Comparison of ENCODE assay signal across 12 cellular contexts in genomic region chr17:73430848-73431247, GRCh38.
A peak's percentile ranks its signal among the peaks of the same experiment; 100 is the strongest.
DNase-seq lines count a peak whose midpoint lies in the region; ATAC-seq and TF ChIP-seq lines count a peak whose summit lies in the region.
"Had no signal": no experiment of that assay in that cellular context is flagged by ENCODE, and none has a peak within 500 bp of the region (broad histone marks: within the 10 kb centered on the region; RNA-seq: fewer than 3 reads in every experiment).

No MANE protein-coding gene starts in this region.

- POLR2A ChIA-PET in CD8-positive, alpha-beta T cell (lab: Charles Lee) = no interaction called here

- intact Hi-C loops in CD8-positive, alpha-beta T cell (cut with DNase I, micrococcal nuclease) = loop anchor here in 1 of 2 experiments (2.0 kb wide), 1 partner anchor 214 kb away; the partner anchor contains the start of gene SDK2
- intact Hi-C loops in colonic mucosa (cut with DNase I) = no loop called here

- no peaks in the 10 kb centered on the region for H3K9me3 Mint-ChIP-seq in CD8-positive, alpha-beta T cell

- peaks cover 3% of the 10 kb centered on the region for H3K4me1 ChIP-seq in CD8-positive, alpha-beta T cell (ENCODE audit: insufficient read depth, low read length)
- H3K4me1 ChIP-seq in colonic mucosa = peaks cover 6% of the 10 kb centered on the region

- H3K4me3 Mint-ChIP-seq in CD8-positive, alpha-beta T cell = no peak overlapping the region

- peak in 2 of 7 experiments; percentile 18 to 38 for DNase-seq in CD8-positive, alpha-beta T cell
- peak; percentile 43 to 56 for DNase-seq in Kasumi-1 (lab: John Stamatoyannopoulos, UW)
- peak; percentile 26 for DNase-seq in NOMO-1 treated with dmso at 0.1 percent for 144 hours (lab: John Stamatoyannopoulos, UW; ENCODE audit: unreplicated experiment)
- DNase-seq in colonic mucosa = peak; percentile 29
- no peak for DNase-seq in GM13977 (ENCODE audit: low spot score)
- DNase-seq in foreskin fibroblast = no peak
- DNase-seq: activated effector memory CD4-positive, alpha-beta T cell treated with Interleukin-2 at 50 U/mL for 16 hours; effector memory CD4-positive, alpha-beta T cell; islet precursor cell had no signal

- H3K4me3 ChIP-seq in CD8-positive, alpha-beta T cell (ENCODE audit: low read depth, low read length) = no peak overlapping the region
- H3K4me3 ChIP-seq in colonic mucosa (no peak overlapping the region), foreskin fibroblast (ENCODE audit: low read depth in 1 of 2, low read length in 2 of 2) (no peak overlapping the region)
- H3K4me3 ChIP-seq: SK-N-MC had no signal

- H3K27me3 Mint-ChIP-seq in CD8-positive, alpha-beta T cell (ENCODE audit: low read depth) = no peaks in the 10 kb centered on the region

- ATAC-seq in CD8-positive, alpha-beta T cell = peak; percentile 35
- ATAC-seq in HG03196 (IDR thresholded peaks at IDR 0.05; ENCODE audit: unreplicated experiment) = no peak
- no peak for ATAC-seq in HG03457 (IDR thresholded peaks at IDR 0.05; ENCODE audit: unreplicated experiment)

- H3K27ac ChIP-seq in CD8-positive, alpha-beta T cell (ENCODE audit: low read depth, low read length) = no peak overlapping the region
- H3K27ac ChIP-seq in colonic mucosa = no peak overlapping the region
- H3K27ac ChIP-seq: SK-N-MC had no signal

- no peak for TF ChIP-seq CTCF in CD8-positive, alpha-beta T cell (IDR thresholded peaks at IDR 0.05)
- no peak for TF ChIP-seq CTCF in colonic mucosa (IDR thresholded peaks at IDR 0.05)
- no peak for TF ChIP-seq CTCF in GM13977 (IDR thresholded peaks at IDR 0.05; ENCODE audit: extremely low read depth, insufficient read depth, missing control alignments)
- TF ChIP-seq CTCF in foreskin fibroblast (IDR thresholded peaks at IDR 0.05; ENCODE audit: low read depth, low read length) = no peak

- in situ Hi-C loops in GM13977 (cut with MboI; ENCODE audit: low pct_unique_long_range_greater_than_20kb, low sequenced_read_pairs, unreplicated experiment) = loop anchor here (25.0 kb wide), 1 partner anchor 531 kb away; no protein-coding TSS in a partner anchor

- no peaks in the 10 kb centered on the region for H3K36me3 Mint-ChIP-seq in CD8-positive, alpha-beta T cell

- CTCF ChIA-PET in CD8-positive, alpha-beta T cell (lab: Charles Lee) = interaction anchor here (0.8 to 8.0 kb wide), 17 partner anchors 10 to 568 kb away, joined by 3 to 144 read pairs (median 6); partner anchors contain the start of gene SDK2

- no peaks in the 10 kb centered on the region for H3K27me3 ChIP-seq in CD8-positive, alpha-beta T cell (ENCODE audit: insufficient read depth, low read length)
- no peaks in the 10 kb centered on the region for H3K27me3 ChIP-seq in colonic mucosa

- H3K9ac ChIP-seq in colonic mucosa (ENCODE audit: low read depth in 2 of 2, low read length in 2 of 2) = no peak overlapping the region

- peaks cover 7% of the 10 kb centered on the region for H3K4me1 Mint-ChIP-seq in CD8-positive, alpha-beta T cell (ENCODE audit: low read depth)

- H3K27ac Mint-ChIP-seq in CD8-positive, alpha-beta T cell = peak overlapping the region; percentile 65

- H3K9me3 ChIP-seq in CD8-positive, alpha-beta T cell (ENCODE audit: low read length) = no peaks in the 10 kb centered on the region
- H3K9me3 ChIP-seq in colonic mucosa = no peaks in the 10 kb centered on the region

- no peaks in the 10 kb centered on the region for H3K36me3 ChIP-seq in CD8-positive, alpha-beta T cell (ENCODE audit: insufficient read depth, low read length)
- H3K36me3 ChIP-seq in colonic mucosa = no peaks in the 10 kb centered on the region

Comparison
In these comparisons a context has a peak if more than half of its experiments do, and no peak if none do; other contexts are left out.
1. DNase-seq: peak in Kasumi-1 (2 of 2), NOMO-1 treated with dmso at 0.1 percent for 144 hours (single experiment) and colonic mucosa (single experiment); none in GM13977 (single experiment) and foreskin fibroblast (0 of 2).